31 cellular contexts compared by ENCODE assay signal in the genomic region with DNA sequence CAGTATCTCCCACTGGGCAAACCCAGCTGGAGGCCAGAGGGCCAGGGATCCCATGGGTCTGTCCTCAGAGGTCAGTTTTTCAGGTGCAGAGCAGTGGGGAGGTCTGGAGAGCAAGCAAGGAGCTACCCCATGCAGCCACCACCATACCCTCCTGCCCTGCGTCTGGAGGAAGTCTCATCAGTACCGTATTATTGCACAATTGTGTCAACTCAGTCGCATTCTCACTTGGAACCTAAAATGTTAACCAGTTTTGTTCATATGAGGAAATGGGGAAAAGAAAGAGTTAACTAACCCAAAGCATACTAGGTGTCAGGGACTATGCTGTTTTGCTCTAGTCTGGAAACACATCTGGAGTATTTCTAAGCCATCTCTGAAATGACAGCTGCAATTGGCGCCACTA. TPM values are rescaled to one million over a fixed set of nuclear protein-coding genes. Genes with fewer than 3 reads are reported as not detected.
"Had no signal": no experiment of that assay in that cellular context is flagged by ENCODE, and none has a peak within 500 bp of the region (broad histone marks: within the 10 kb centered on the region; RNA-seq: fewer than 3 reads in every experiment).

No MANE protein-coding gene starts in this region.

- H3K27ac Mint-ChIP-seq: dendritic cell treated with granulocyte-macrophage colony-stimulating factor and Interleukin-4, amounts not matched to agents 40 ng/mL and 50 ng/mL, for 4 days; endodermal cell; memory B cell; nephron; neural progenitor cell; stimulated activated memory B cell treated with anti-CD40 and anti-IgM and Interleukin-4, amounts not matched to agents 10 μg/mL and 1 μg/mL and 100 μg/mL, for 72 hours; stimulated activated naive CD8-positive, alpha-beta T cell treated with anti-CD3 and anti-CD28 coated beads, Interleukin-15, Interleukin-2, amounts not matched to agents 100 ng/mL and 50 ng/mL, for 24 hours had no signal

- H3K36me3 ChIP-seq: colonic mucosa, gastrocnemius medialis, neural progenitor cell, prostate gland, right atrium auricular region, sigmoid colon, thoracic aorta, tibial nerve, upper lobe of left lung had no signal

- H3K9me3 ChIP-seq: colonic mucosa, gastrocnemius medialis, prostate gland, right atrium auricular region, thoracic aorta, upper lobe of left lung had no signal

- H3K27ac ChIP-seq: colonic mucosa, epithelial cell of prostate, gastrocnemius medialis, neural progenitor cell, prostate gland, right atrium auricular region, sigmoid colon, thoracic aorta, tibial nerve, upper lobe of left lung had no signal

- H3K36me3 Mint-ChIP-seq: memory B cell; stimulated activated memory B cell treated with anti-CD40 and anti-IgM and Interleukin-4, amounts not matched to agents 10 μg/mL and 1 μg/mL and 100 μg/mL, for 72 hours had no signal

- H3K4me1 Mint-ChIP-seq: endodermal cell; memory B cell; nephron; stimulated activated memory B cell treated with anti-CD40 and anti-IgM and Interleukin-4, amounts not matched to agents 10 μg/mL and 1 μg/mL and 100 μg/mL, for 72 hours had no signal

- H3K27me3 Mint-ChIP-seq: memory B cell; stimulated activated memory B cell treated with anti-CD40 and anti-IgM and Interleukin-4, amounts not matched to agents 10 μg/mL and 1 μg/mL and 100 μg/mL, for 72 hours; stimulated activated naive CD8-positive, alpha-beta T cell treated with anti-CD3 and anti-CD28 coated beads, Interleukin-15, Interleukin-2, amounts not matched to agents 100 ng/mL and 50 ng/mL, for 24 hours had no signal

- FAIRE-seq: keratinocyte, urothelium cell line had no signal

- ATAC-seq: esophagus mucosa; gastrocnemius medialis; stimulated activated memory B cell treated with anti-CD40 and anti-IgM and Interleukin-4, amounts not matched to agents 10 μg/mL and 1 μg/mL and 100 μg/mL, for 72 hours had no signal

- DNase-seq: colonic mucosa; effector CD8-positive, alpha-beta T cell; endodermal cell; foreskin fibroblast; gastrocnemius medialis; head of caudate nucleus; nucleus accumbens; sigmoid colon; stimulated activated CD4-positive, alpha-beta T cell treated with anti-CD3 and anti-CD28 coated beads, Interleukin-2, amount 100 ng/mL, for 24 hours; stimulated activated CD4-positive, alpha-beta T cell treated with anti-CD3 and anti-CD28 coated beads, Interleukin-4, amount 100 ng/mL, for 24 hours; upper lobe of left lung had no signal

- H3K4me3 ChIP-seq: colonic mucosa, gastrocnemius medialis, lung, neural progenitor cell, prostate gland, right atrium auricular region, sigmoid colon, thoracic aorta, tibial nerve, upper lobe of left lung had no signal

- H3K4me2 ChIP-seq: neural progenitor cell had no signal

- H3K4me3 Mint-ChIP-seq: dendritic cell treated with granulocyte-macrophage colony-stimulating factor and Interleukin-4, amounts not matched to agents 40 ng/mL and 50 ng/mL, for 4 days; endodermal cell; memory B cell; nephron; neural progenitor cell; stimulated activated memory B cell treated with anti-CD40 and anti-IgM and Interleukin-4, amounts not matched to agents 10 μg/mL and 1 μg/mL and 100 μg/mL, for 72 hours; stimulated activated naive CD8-positive, alpha-beta T cell treated with anti-CD3 and anti-CD28 coated beads, Interleukin-15, Interleukin-2, amounts not matched to agents 100 ng/mL and 50 ng/mL, for 24 hours had no signal

- H2AFZ ChIP-seq: neural progenitor cell had no signal

- H3K9ac ChIP-seq: neural progenitor cell had no signal

- H3K9me3 Mint-ChIP-seq: dendritic cell treated with granulocyte-macrophage colony-stimulating factor and Interleukin-4, amounts not matched to agents 40 ng/mL and 50 ng/mL, for 4 days; stimulated activated naive CD8-positive, alpha-beta T cell treated with anti-CD3 and anti-CD28 coated beads, Interleukin-15, Interleukin-2, amounts not matched to agents 100 ng/mL and 50 ng/mL, for 24 hours had no signal

- H3K27me3 ChIP-seq: colonic mucosa, gastrocnemius medialis, neural progenitor cell, right atrium auricular region, sigmoid colon, tibial nerve, upper lobe of left lung had no signal

- H3K4me1 ChIP-seq: colonic mucosa, gastrocnemius medialis, neural progenitor cell, prostate gland, right atrium auricular region, sigmoid colon, tibial nerve, upper lobe of left lung had no signal

RNA-seq across cellular contexts. Expression of a gene that starts 20.3 kb away (rescaled TPM):
- total RNA-seq: colonic mucosa, esophagus mucosa, gastrocnemius medialis, glomerular endothelial cell, liver, lung, mononuclear cell, osteocyte, right atrium auricular region, sigmoid colon, skeletal muscle tissue, thoracic aorta, tibial nerve, upper lobe of left lung had no signal
- polyA plus RNA-seq: keratinocyte, liver, lung had no signal
